In genomic region chr20:32079655-32080109, GRCh38 we compare ENCODE assay signal across 1 cellular context.
TF ChIP-seq lines count a peak whose summit lies in the region.

No MANE protein-coding gene starts in this region.

TF ChIP-seq in HepG2, 621 proteins besides CTCF, POLR2A, EP300 and RAD21 (continues in another document):
- TF ChIP-seq REPIN1 (CRISPR knock-in tag; IDR thresholded peaks at IDR 0.05; ENCODE audit: borderline replicate concordance, low read depth) (no peak), ZHX2 (IDR thresholded peaks at IDR 0.05; ENCODE audit: low read depth) (peak; percentile 47; the same call in 1 of the 2 replicates), ZHX2 (CRISPR knock-in tag; IDR thresholded peaks at IDR 0.05; ENCODE audit: borderline replicate concordance) (no peak), TFAP4 (IDR thresholded peaks at IDR 0.05; ENCODE audit: borderline replicate concordance, low read depth) (peak; percentile 93; the same call in 1 of the 2 replicates), ATF6 (CRISPR knock-in tag; conservative IDR thresholded peaks at IDR 0.05) (no peak), RAD51 (IDR thresholded peaks at IDR 0.05; ENCODE audit: borderline replicate concordance) (no peak), FOXP4 (CRISPR knock-in tag; IDR thresholded peaks at IDR 0.05) (peak; percentile 54), ZNF275 (CRISPR knock-in tag; IDR thresholded peaks at IDR 0.05; ENCODE audit: borderline replicate concordance) (0 out of 2 replicates have a peak, but pooled peaks have one; percentile 19), HDAC2 (CRISPR knock-in tag; IDR thresholded peaks at IDR 0.05) (peak; percentile 26; the same call in 1 of the 2 replicates), CERS6 (CRISPR knock-in tag; IDR thresholded peaks at IDR 0.05) (0 out of 2 replicates have a peak, but pooled peaks have one; percentile 35), DPF2 (CRISPR knock-in tag; IDR thresholded peaks at IDR 0.05; ENCODE audit: borderline replicate concordance, low read depth) (0 out of 2 replicates have a peak, but pooled peaks have one; percentile 35), MYC (CRISPR knock-in tag; IDR thresholded peaks at IDR 0.05; ENCODE audit: borderline replicate concordance) (peak; percentile 39; the same call in 1 of the 2 replicates), E2F5 (CRISPR knock-in tag; conservative IDR thresholded peaks at IDR 0.05) (no peak), SOX5 (CRISPR knock-in tag; IDR thresholded peaks at IDR 0.05; ENCODE audit: borderline replicate concordance) (peak; percentile 33), SUZ12 (IDR thresholded peaks at IDR 0.05; ENCODE audit: low read depth, low read length) (no peak), MTA1 (CRISPR knock-in tag; IDR thresholded peaks at IDR 0.05; ENCODE audit: borderline replicate concordance) (peak; percentile 46; the same call in 1 of the 2 replicates), ZNF274 (CRISPR knock-in tag; IDR thresholded peaks at IDR 0.05) (peak; percentile 31; the same call in 1 of the 2 replicates), ZNF382 (CRISPR knock-in tag; IDR thresholded peaks at IDR 0.05; ENCODE audit: borderline replicate concordance) (no peak), ARID2 (CRISPR knock-in tag; IDR thresholded peaks at IDR 0.05; ENCODE audit: borderline replicate concordance) (no peak), ZBTB38 (CRISPR knock-in tag; IDR thresholded peaks at IDR 0.05) (no peak), ZBTB7B (CRISPR knock-in tag; IDR thresholded peaks at IDR 0.05) (peak; percentile 44; the same call in 1 of the 2 replicates), CEBPG (CRISPR knock-in tag; IDR thresholded peaks at IDR 0.05) (no peak), MIER3 (CRISPR knock-in tag; IDR thresholded peaks at IDR 0.05; ENCODE audit: borderline replicate concordance) (peak; percentile 45; the same call in 1 of the 2 replicates), ZKSCAN5 (CRISPR knock-in tag; IDR thresholded peaks at IDR 0.05) (no peak), YEATS2 (CRISPR knock-in tag; IDR thresholded peaks at IDR 0.05; ENCODE audit: borderline replicate concordance) (peak; percentile 74; the same call in 1 of the 2 replicates), ZNF891 (CRISPR knock-in tag; IDR thresholded peaks at IDR 0.05) (peak; percentile 76), ZNF687 (CRISPR knock-in tag; IDR thresholded peaks at IDR 0.05) (peak; percentile 68), TFDP1 (CRISPR knock-in tag; IDR thresholded peaks at IDR 0.05; ENCODE audit: borderline replicate concordance) (no peak; the same call in 1 of the 2 replicates), ZNF446 (CRISPR knock-in tag; IDR thresholded peaks at IDR 0.05) (peak; percentile 68; the same call in 1 of the 2 replicates), CBX5 (CRISPR knock-in tag; IDR thresholded peaks at IDR 0.05; ENCODE audit: borderline replicate concordance) (peak; percentile 14; the same call in 1 of the 2 replicates), ZBTB20 (CRISPR knock-in tag; IDR thresholded peaks at IDR 0.05; ENCODE audit: borderline replicate concordance, low read depth) (0 out of 2 replicates have a peak, but pooled peaks have one; percentile 41), ZNF768 (CRISPR knock-in tag; IDR thresholded peaks at IDR 0.05) (peak; percentile 46; the same call in 1 of the 2 replicates)
